ENCODE assay signal across 9 cellular contexts in genomic region chr1:26288311-26288941, GRCh38. TPM values are rescaled to one million over a fixed set of nuclear protein-coding genes. Genes with fewer than 3 reads are reported as not detected.
DNase-seq lines count a peak whose midpoint lies in the region; ATAC-seq and TF ChIP-seq lines count a peak whose summit lies in the region.
"Had no signal": no experiment of that assay in that cellular context is flagged by ENCODE, and none has a peak within 500 bp of the region (broad histone marks: within the 10 kb centered on the region; RNA-seq: fewer than 3 reads in every experiment).

No MANE protein-coding gene starts in this region.

- peak overlapping the region; percentile 29 to 98 (median 42) for H3K27ac ChIP-seq in esophagus muscularis mucosa (replicated peaks in 1 of 4)
- H3K27ac ChIP-seq in mammary epithelial cell (ENCODE audit: insufficient read depth, low read depth, low read length): no peak overlapping the region

- H3K79me2 ChIP-seq in mammary epithelial cell (ENCODE audit: insufficient read depth, low read length): no peaks in the 10 kb centered on the region

- CTCF ChIA-PET in mammary epithelial cell (lab: Charles Lee; ENCODE audit: low non-redundant PET): no interaction called here

- TF ChIP-seq POLR2A in esophagus muscularis mucosa (IDR thresholded peaks at IDR 0.05; ENCODE audit: low read depth): no peak

- 40% methylated on average over 4 of the region's 5 CpGs for WGBS in esophagus muscularis mucosa
- 92% methylated on average over 5 of the region's 5 CpGs for WGBS in mammary epithelial cell (ENCODE audit: low coverage, missing lambda C conversion rate)

- TF ChIP-seq EP300 in esophagus muscularis mucosa (IDR thresholded peaks at IDR 0.05): no peak

- H3K9ac ChIP-seq in mammary epithelial cell (ENCODE audit: insufficient read depth, low read length): no peak overlapping the region

- BruUV-seq in mammary epithelial cell (replicated peaks; lab: Mats Ljungman, UMichigan): no TSS peak

- no peaks in the 10 kb centered on the region for H4K20me1 ChIP-seq in mammary epithelial cell (ENCODE audit: insufficient read depth, low read length)

- in situ Hi-C loops in mammary epithelial cell (cut with MboI; ENCODE audit: low sequenced_read_pairs in 2 of 2): loop anchor here in 1 of 2 donors (25.0 kb wide), 2 partner anchors 99 to 401 kb away; partner anchors contain the start of gene PAQR7

- dilution Hi-C loops in mammary epithelial cell (cut with HindIII; ENCODE audit: low sequenced_read_pairs): no loop called here

- ATAC-seq in HG03565 (IDR thresholded peaks at IDR 0.05; ENCODE audit: unreplicated experiment) (no peak), left ventricle myocardium superior (no peak)

- intact Hi-C loops in esophagus muscularis mucosa (cut with DNase I) (no loop called here), mammary epithelial cell (cut with micrococcal nuclease) (no loop called here), left ventricle myocardium superior (cut with micrococcal nuclease) (no loop called here)

- H3K4me3 ChIP-seq in esophagus muscularis mucosa (no peak overlapping the region), mammary epithelial cell (replicated peaks in 1 of 3; ENCODE audit: insufficient read depth in 1 of 3, low read depth in 2 of 3, low read length in 3 of 3) (no peak overlapping the region)

- TF ChIP-seq CTCF in esophagus muscularis mucosa (IDR thresholded peaks at IDR 0.05) (no peak), mammary epithelial cell (conservative IDR thresholded peaks at IDR 0.05 in 1 of 2, IDR thresholded peaks at IDR 0.05 in 1 of 2; ENCODE audit: extremely low read depth in 1 of 2, insufficient read depth in 1 of 2, low read depth in 1 of 2, low read length in 2 of 2) (no peak)

- H3K36me3 ChIP-seq in esophagus muscularis mucosa: peaks cover 0 to 6% (median 0%) of the 10 kb centered on the region in 4 donors
- H3K36me3 ChIP-seq in mammary epithelial cell (ENCODE audit: insufficient read depth, low read length): no peaks in the 10 kb centered on the region

- no peak overlapping the region for H3K4me2 ChIP-seq in mammary epithelial cell (ENCODE audit: insufficient read depth, low read depth, low read length)

- H3K4me1 ChIP-seq in esophagus muscularis mucosa (peaks cover 32 to 76% (median 70%) of the 10 kb centered on the region in 4 donors), mammary epithelial cell (ENCODE audit: insufficient read depth, low read length) (peaks cover 22% of the 10 kb centered on the region)

- DNase-seq in Kasumi-1 (lab: John Stamatoyannopoulos, UW) (peak; percentile 59 to 66), esophagus muscularis mucosa (ENCODE audit: extremely low spot score) (no peak), mammary epithelial cell (no peak), SHP77 treated with DMSO at 0.1 percent for 48 hours (lab: John Stamatoyannopoulos, UW) (no peak), left ventricle myocardium superior (no peak)
- peak; percentile 59 for DNase-seq in activated CD4-positive, alpha-beta T cell treated with anti-CD3 and anti-CD28 coated beads, Interleukin-2, amount 50 U/mL, for 1 hour
- DNase-seq in stimulated activated CD8-positive, alpha-beta memory T cell treated with anti-CD3 and anti-CD28 coated beads, Interleukin-7, amount 100 ng/mL, for 4 hours (ENCODE audit: low read depth in 2 of 2): peak; percentile 58 to 66

- no peak overlapping the region for H2AFZ ChIP-seq in mammary epithelial cell (ENCODE audit: low read depth, low read length)

- no peaks in the 10 kb centered on the region for H3K9me3 ChIP-seq in esophagus muscularis mucosa
- no peaks in the 10 kb centered on the region for H3K9me3 ChIP-seq in mammary epithelial cell (replicated peaks; ENCODE audit: insufficient read depth, low read length)

- no peaks in the 10 kb centered on the region for H3K27me3 ChIP-seq in esophagus muscularis mucosa
- H3K27me3 ChIP-seq in mammary epithelial cell (ENCODE audit: insufficient read depth, low read length): no peaks in the 10 kb centered on the region

RNA-seq across cellular contexts. Expression of gene SH3BGRL3, which starts 8.5 kb away (rescaled TPM):
- total RNA-seq in esophagus muscularis mucosa (10 to 100 TPM; 52.7 to 81.7 (median 59.8) TPM), mammary epithelial cell (100 to 1,000 TPM in 1 of 2 donors, 10 to 100 TPM in 1; 15.8 to 497 TPM), left ventricle myocardium superior (34.7 TPM)
- polyA plus RNA-seq in mammary epithelial cell: 235 TPM
- polyA minus RNA-seq in mammary epithelial cell: 653 TPM

RNA-seq across cellular contexts. Expression of gene UBXN11, which starts 18.0 kb away (rescaled TPM):
- 10 to 100 TPM in 2 of 4 donors, 1 to 10 TPM in 2; 7.1 to 13.3 (median 10.1) TPM for total RNA-seq in esophagus muscularis mucosa
- 10 to 100 TPM in 1 of 2 donors, 1 to 10 TPM in 1; 6.2 to 12.9 TPM for total RNA-seq in mammary epithelial cell
- polyA plus RNA-seq in mammary epithelial cell: 8.5 TPM
- polyA minus RNA-seq in mammary epithelial cell: 4.5 TPM
- 9.7 TPM for total RNA-seq in left ventricle myocardium superior

RNA-seq across cellular contexts. Expression of gene CD52, which starts 29.3 kb away (rescaled TPM):
- total RNA-seq in esophagus muscularis mucosa: 10 to 100 TPM in 1 of 4 donors, 1 to 10 TPM in 2, not detected in 1; 3.8 to 14.0 (median 7.1) TPM
- not detected for total RNA-seq in mammary epithelial cell
- polyA plus RNA-seq in mammary epithelial cell: 0.27 TPM
- polyA minus RNA-seq in mammary epithelial cell: not detected
- 6.3 TPM for total RNA-seq in left ventricle myocardium superior
- polyA plus RNA-seq: neural cell had no signal

RNA-seq across cellular contexts. Expression of gene CEP85, which starts 54.4 kb away (rescaled TPM):
- total RNA-seq in esophagus muscularis mucosa (1 to 10 TPM; 3.0 to 6.3 (median 4.8) TPM), mammary epithelial cell (10 to 100 TPM; 14.3 to 16.9 TPM), left ventricle myocardium superior (91.1 TPM)
- 16.7 TPM for polyA plus RNA-seq in mammary epithelial cell
- 26.8 TPM for polyA minus RNA-seq in mammary epithelial cell

Comparison
In these comparisons a context has a peak if more than half of its experiments do, and no peak if none do; other contexts are left out.
1. DNase-seq: peak in Kasumi-1 (2 of 2), activated CD4-positive, alpha-beta T cell treated with anti-CD3 and anti-CD28 coated beads, Interleukin-2, amount 50 U/mL, for 1 hour (single experiment) and stimulated activated CD8-positive, alpha-beta memory T cell treated with anti-CD3 and anti-CD28 coated beads, Interleukin-7, amount 100 ng/mL, for 4 hours (2 of 2); none in esophagus muscularis mucosa (single experiment), mammary epithelial cell (single experiment), SHP77 treated with DMSO at 0.1 percent for 48 hours (single experiment) and left ventricle myocardium superior (single experiment).